In the genomic region with DNA sequence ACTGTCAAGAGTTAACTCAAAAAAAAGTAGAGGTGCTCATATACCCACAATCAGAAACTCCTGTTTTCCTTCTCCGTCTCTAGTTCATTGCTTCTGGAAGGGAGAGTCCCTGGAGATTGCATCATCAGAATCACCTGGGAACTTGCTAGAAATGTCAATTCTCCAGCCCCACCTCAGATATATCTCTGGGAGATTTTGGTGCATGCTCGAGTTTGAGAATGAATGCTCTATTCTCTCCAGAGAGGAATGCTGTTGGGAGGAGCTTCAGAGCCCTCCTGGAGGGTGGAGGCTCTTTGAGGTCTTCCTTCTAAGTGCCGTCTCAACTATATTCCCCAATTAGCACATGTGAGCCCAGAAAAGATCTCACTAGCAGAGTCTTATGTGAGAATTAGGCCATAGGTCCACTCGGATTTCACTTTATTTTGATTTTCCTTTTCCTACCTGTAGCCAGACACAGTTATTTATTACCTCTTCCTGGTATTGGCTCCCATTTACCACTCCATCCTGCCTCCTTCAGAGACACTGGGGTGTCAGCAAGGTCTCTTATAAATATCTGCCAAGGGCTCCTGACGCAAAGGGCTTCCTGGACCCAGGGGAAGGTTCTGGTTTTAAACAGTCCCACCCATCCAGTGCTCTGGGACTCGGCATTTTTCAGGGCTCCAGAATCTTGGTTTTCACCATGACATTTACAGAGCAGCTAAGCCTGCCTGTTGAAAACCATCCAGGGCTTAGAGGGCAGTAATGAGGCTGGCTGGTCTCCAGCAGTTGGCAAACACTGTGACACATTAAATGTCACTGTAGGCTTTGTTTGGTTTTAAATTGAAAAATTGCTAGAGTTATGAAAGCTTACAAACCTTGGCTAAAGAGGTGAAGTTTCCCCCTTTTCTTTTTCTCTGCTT, we compare ENCODE assay signal across 1 cellular context.
TF ChIP-seq lines count a peak whose summit lies in the region.

No MANE protein-coding gene starts in this region.

TF ChIP-seq in WTC11, 78 proteins besides CTCF, POLR2A, EP300 and RAD21 (continued from another document):
- TF ChIP-seq, protein P1, sequence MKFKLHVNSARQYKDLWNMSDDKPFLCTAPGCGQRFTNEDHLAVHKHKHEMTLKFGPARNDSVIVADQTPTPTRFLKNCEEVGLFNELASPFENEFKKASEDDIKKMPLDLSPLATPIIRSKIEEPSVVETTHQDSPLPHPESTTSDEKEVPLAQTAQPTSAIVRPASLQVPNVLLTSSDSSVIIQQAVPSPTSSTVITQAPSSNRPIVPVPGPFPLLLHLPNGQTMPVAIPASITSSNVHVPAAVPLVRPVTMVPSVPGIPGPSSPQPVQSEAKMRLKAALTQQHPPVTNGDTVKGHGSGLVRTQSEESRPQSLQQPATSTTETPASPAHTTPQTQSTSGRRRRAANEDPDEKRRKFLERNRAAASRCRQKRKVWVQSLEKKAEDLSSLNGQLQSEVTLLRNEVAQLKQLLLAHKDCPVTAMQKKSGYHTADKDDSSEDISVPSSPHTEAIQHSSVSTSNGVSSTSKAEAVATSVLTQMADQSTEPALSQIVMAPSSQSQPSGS (CRISPR knock-in tag; IDR thresholded peaks at IDR 0.05; ENCODE audit: borderline replicate concordance, low read depth), result no peak
- TF ChIP-seq GTF2I (CRISPR knock-in tag; conservative IDR thresholded peaks at IDR 0.05) (no peak), SMAD4 (CRISPR knock-in tag; IDR thresholded peaks at IDR 0.05) (no peak), CREM (CRISPR knock-in tag; IDR thresholded peaks at IDR 0.05) (no peak), MXD4 (CRISPR knock-in tag; IDR thresholded peaks at IDR 0.05; ENCODE audit: borderline replicate concordance) (no peak), NFE2L1 (CRISPR knock-in tag; IDR thresholded peaks at IDR 0.05) (no peak), CREB1 (CRISPR knock-in tag; IDR thresholded peaks at IDR 0.05) (no peak), ZNF232 (CRISPR knock-in tag; IDR thresholded peaks at IDR 0.05) (no peak)
- TF ChIP-seq, protein P2, sequence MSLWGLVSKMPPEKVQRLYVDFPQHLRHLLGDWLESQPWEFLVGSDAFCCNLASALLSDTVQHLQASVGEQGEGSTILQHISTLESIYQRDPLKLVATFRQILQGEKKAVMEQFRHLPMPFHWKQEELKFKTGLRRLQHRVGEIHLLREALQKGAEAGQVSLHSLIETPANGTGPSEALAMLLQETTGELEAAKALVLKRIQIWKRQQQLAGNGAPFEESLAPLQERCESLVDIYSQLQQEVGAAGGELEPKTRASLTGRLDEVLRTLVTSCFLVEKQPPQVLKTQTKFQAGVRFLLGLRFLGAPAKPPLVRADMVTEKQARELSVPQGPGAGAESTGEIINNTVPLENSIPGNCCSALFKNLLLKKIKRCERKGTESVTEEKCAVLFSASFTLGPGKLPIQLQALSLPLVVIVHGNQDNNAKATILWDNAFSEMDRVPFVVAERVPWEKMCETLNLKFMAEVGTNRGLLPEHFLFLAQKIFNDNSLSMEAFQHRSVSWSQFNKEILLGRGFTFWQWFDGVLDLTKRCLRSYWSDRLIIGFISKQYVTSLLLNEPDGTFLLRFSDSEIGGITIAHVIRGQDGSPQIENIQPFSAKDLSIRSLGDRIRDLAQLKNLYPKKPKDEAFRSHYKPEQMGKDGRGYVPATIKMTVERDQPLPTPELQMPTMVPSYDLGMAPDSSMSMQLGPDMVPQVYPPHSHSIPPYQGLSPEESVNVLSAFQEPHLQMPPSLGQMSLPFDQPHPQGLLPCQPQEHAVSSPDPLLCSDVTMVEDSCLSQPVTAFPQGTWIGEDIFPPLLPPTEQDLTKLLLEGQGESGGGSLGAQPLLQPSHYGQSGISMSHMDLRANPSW (CRISPR knock-in tag; conservative IDR thresholded peaks at IDR 0.05; ENCODE audit: low read depth), result no peak
- TF ChIP-seq, protein P3, sequence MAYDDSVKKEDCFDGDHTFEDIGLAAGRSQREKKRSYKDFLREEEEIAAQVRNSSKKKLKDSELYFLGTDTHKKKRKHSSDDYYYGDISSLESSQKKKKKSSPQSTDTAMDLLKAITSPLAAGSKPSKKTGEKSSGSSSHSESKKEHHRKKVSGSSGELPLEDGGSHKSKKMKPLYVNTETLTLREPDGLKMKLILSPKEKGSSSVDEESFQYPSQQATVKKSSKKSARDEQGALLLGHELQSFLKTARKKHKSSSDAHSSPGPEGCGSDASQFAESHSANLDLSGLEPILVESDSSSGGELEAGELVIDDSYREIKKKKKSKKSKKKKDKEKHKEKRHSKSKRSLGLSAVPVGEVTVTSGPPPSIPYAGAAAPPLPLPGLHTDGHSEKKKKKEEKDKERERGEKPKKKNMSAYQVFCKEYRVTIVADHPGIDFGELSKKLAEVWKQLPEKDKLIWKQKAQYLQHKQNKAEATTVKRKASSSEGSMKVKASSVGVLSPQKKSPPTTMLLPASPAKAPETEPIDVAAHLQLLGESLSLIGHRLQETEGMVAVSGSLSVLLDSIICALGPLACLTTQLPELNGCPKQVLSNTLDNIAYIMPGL (CRISPR knock-in tag; IDR thresholded peaks at IDR 0.05), result no peak
- TF ChIP-seq, protein P4, sequence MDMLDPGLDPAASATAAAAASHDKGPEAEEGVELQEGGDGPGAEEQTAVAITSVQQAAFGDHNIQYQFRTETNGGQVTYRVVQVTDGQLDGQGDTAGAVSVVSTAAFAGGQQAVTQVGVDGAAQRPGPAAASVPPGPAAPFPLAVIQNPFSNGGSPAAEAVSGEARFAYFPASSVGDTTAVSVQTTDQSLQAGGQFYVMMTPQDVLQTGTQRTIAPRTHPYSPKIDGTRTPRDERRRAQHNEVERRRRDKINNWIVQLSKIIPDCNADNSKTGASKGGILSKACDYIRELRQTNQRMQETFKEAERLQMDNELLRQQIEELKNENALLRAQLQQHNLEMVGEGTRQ (CRISPR knock-in tag; IDR thresholded peaks at IDR 0.05), result no peak
